10 cellular contexts compared by ENCODE assay signal in genomic region chr2:85536479-85536878, GRCh38. TPM values are rescaled to one million over a fixed set of nuclear protein-coding genes. Genes with fewer than 3 reads are reported as not detected.
DNase-seq lines count a peak whose midpoint lies in the region; TF ChIP-seq lines count a peak whose summit lies in the region.
"Had no signal": no experiment of that assay in that cellular context is flagged by ENCODE, and none has a peak within 500 bp of the region (broad histone marks: within the 10 kb centered on the region; RNA-seq: fewer than 3 reads in every experiment).

No MANE protein-coding gene starts in this region.

- DNase-seq in NCI-H2227 treated with DMSO at 0.1 percent for 48 hours (lab: John Stamatoyannopoulos, UW) = peak; percentile 25
- DNase-seq in coronary artery (ENCODE audit: low spot score) = no peak
- DNase-seq in non-pigmented ciliary epithelial cell (ENCODE audit: low read depth) = peak; percentile 59
- no peak for DNase-seq in NCI-H510A (lab: John Stamatoyannopoulos, UW)
- DNase-seq in ecto neural progenitor cell (ENCODE audit: low spot score) = no peak
- DNase-seq in iPS-NIHi7 (ENCODE audit: extremely low spot score) = no peak
- DNase-seq in lower leg skin (ENCODE audit: low spot score in 2 of 2) = no peak
- DNase-seq: left cardiac atrium, SW 1271 had no signal

- H3K4me2 ChIP-seq in BLaER1 treated with 17β-estradiol and CSF1 and Interleukin-3, amounts not matched to agents 10 nM and 100 nM = peak overlapping the region; percentile 93 to 98 (median 97)

- TF ChIP-seq POLR2A in lower leg skin (IDR thresholded peaks at IDR 0.05) = no peak

- WGBS in lower leg skin, 2 donors = 76 to 78% methylated on average over 3 of the region's 3 CpGs

- H3K36me3 ChIP-seq in BLaER1 treated with 17β-estradiol and CSF1 and Interleukin-3, amounts not matched to agents 10 nM and 100 nM = peaks cover 16 to 20% (median 19%) of the 10 kb centered on the region in 11 experiments

- H4K20me1 ChIP-seq in BLaER1 treated with 17β-estradiol and CSF1 and Interleukin-3, amounts not matched to agents 10 nM and 100 nM = peaks cover 20 to 25% (median 24%) of the 10 kb centered on the region in 11 experiments

- H3K27ac ChIP-seq in BLaER1 treated with 17β-estradiol and CSF1 and Interleukin-3, amounts not matched to agents 10 nM and 100 nM = peak overlapping the region in 7 of 11 experiments; percentile 27 to 100 (median 99); a peak in 5 of 22 replicates
- H3K27ac ChIP-seq in coronary artery = peak overlapping the region; percentile 97 to 100

- peak overlapping the region in 2 of 10 experiments; percentile 82 to 90; a peak in 4 of 20 replicates for H3K4me3 ChIP-seq in BLaER1 treated with 17β-estradiol and CSF1 and Interleukin-3, amounts not matched to agents 10 nM and 100 nM
- no peak overlapping the region for H3K4me3 ChIP-seq in coronary artery
- H3K4me3 ChIP-seq in lower leg skin (ENCODE audit: low read depth, poor library complexity, severe bottlenecking) = no peak overlapping the region

- H3K4me1 ChIP-seq in BLaER1 treated with 17β-estradiol and CSF1 and Interleukin-3, amounts not matched to agents 10 nM and 100 nM = peaks cover 36 to 47% (median 43%) of the 10 kb centered on the region in 10 experiments

- H3K9ac ChIP-seq in BLaER1 treated with 17β-estradiol and CSF1 and Interleukin-3, amounts not matched to agents 10 nM and 100 nM = peak overlapping the region in 10 of 11 experiments; percentile 32 to 100 (median 99); a peak in 11 of 22 replicates

- TF ChIP-seq CTCF in coronary artery (IDR thresholded peaks at IDR 0.05) (no peak), lower leg skin (IDR thresholded peaks at IDR 0.05) (no peak)

- H3K27me3 ChIP-seq in BLaER1 treated with 17β-estradiol and CSF1 and Interleukin-3, amounts not matched to agents 10 nM and 100 nM = no peaks in the 10 kb centered on the region

- no peaks in the 10 kb centered on the region for H3K9me3 ChIP-seq in BLaER1 treated with 17β-estradiol and CSF1 and Interleukin-3, amounts not matched to agents 10 nM and 100 nM (replicated peaks in 1 of 11)

- intact Hi-C loops in lower leg skin (cut with DNase I; ENCODE audit: low total_unique reads) = no loop called here

RNA-seq across cellular contexts. Expression of gene MAT2A, which starts 2.5 kb away (rescaled TPM):
- total RNA-seq in lower leg skin = 10 to 100 TPM; 71.2 to 96.4 (median 83.0) TPM

RNA-seq across cellular contexts. Expression of gene GGCX, which starts 24.8 kb away (rescaled TPM):
- 10 to 100 TPM; 15.8 to 37.1 (median 25.8) TPM for total RNA-seq in lower leg skin

RNA-seq across cellular contexts. Expression of gene VAMP8, which starts 40.9 kb away (rescaled TPM):
- total RNA-seq in lower leg skin = 100 to 1,000 TPM in 2 of 4 donors, 10 to 100 TPM in 2; 88.3 to 207 (median 113) TPM

RNA-seq across cellular contexts. Expression of gene VAMP5, which starts 47.8 kb away (rescaled TPM):
- total RNA-seq in lower leg skin = 10 to 100 TPM; 10.1 to 35.6 (median 14.0) TPM

RNA-seq across cellular contexts. Expression of gene RNF181, which starts 59.1 kb away (rescaled TPM):
- total RNA-seq in lower leg skin = 100 to 1,000 TPM in 3 of 4 donors, 10 to 100 TPM in 1; 63.1 to 114 (median 107) TPM

Comparison
In these comparisons a context has a peak if more than half of its experiments do, and no peak if none do; other contexts are left out.
1. DNase-seq: peak in NCI-H2227 treated with DMSO at 0.1 percent for 48 hours (single experiment) and non-pigmented ciliary epithelial cell (single experiment); none in coronary artery (single experiment), NCI-H510A (single experiment), ecto neural progenitor cell (single experiment), iPS-NIHi7 (single experiment) and lower leg skin (0 of 2).